Comparison of ENCODE assay signal across 31 cellular contexts in genomic region chr20:50813801-50814200, GRCh38. TPM values are rescaled to one million over a fixed set of nuclear protein-coding genes. Genes with fewer than 3 reads are reported as not detected.
DNase-seq lines count a peak whose midpoint lies in the region; ATAC-seq, FAIRE-seq and TF ChIP-seq lines count a peak whose summit lies in the region.
"Had no signal": no experiment of that assay in that cellular context is flagged by ENCODE, and none has a peak within 500 bp of the region (broad histone marks: within the 10 kb centered on the region; RNA-seq: fewer than 3 reads in every experiment).

No MANE protein-coding gene starts in this region.

- peaks cover 15% of the 10 kb centered on the region for H3K36me3 Mint-ChIP-seq in CD8-positive, alpha-beta T cell
- H3K36me3 Mint-ChIP-seq in T-cell = peaks cover 9% of the 10 kb centered on the region
- peaks cover 3 to 18% (median 12%) of the 10 kb centered on the region in 5 donors for H3K36me3 Mint-ChIP-seq in naive thymus-derived CD4-positive, alpha-beta T cell

- no peak for TF ChIP-seq CTCF in CD8-positive, alpha-beta T cell (IDR thresholded peaks at IDR 0.05)

- POLR2A ChIA-PET in CD8-positive, alpha-beta T cell (lab: Charles Lee) = no interaction called here
- POLR2A ChIA-PET in T-cell (lab: Charles Lee) = no interaction called here
- POLR2A ChIA-PET in naive thymus-derived CD4-positive, alpha-beta T cell (lab: Charles Lee) = interaction anchor here (0.9 kb wide), 2 partner anchors 14 to 19 kb away, joined by 3 to 4 read pairs; partner anchors contain the start of gene BCAS4

- no peaks in the 10 kb centered on the region for H3K27me3 ChIP-seq in CD8-positive, alpha-beta T cell (ENCODE audit: insufficient read depth, low read length)
- H3K27me3 ChIP-seq in naive thymus-derived CD4-positive, alpha-beta T cell (ENCODE audit: control insufficient read depth in 2 of 2, insufficient read depth in 2 of 2, low read length in 2 of 2) = no peaks in the 10 kb centered on the region
- H3K27me3 ChIP-seq: body of pancreas, esophagus squamous epithelium, foreskin keratinocyte, heart right ventricle, SJCRH30, testis had no signal

- no peaks in the 10 kb centered on the region for H3K36me3 ChIP-seq in CD8-positive, alpha-beta T cell (ENCODE audit: insufficient read depth, low read length)
- no peaks in the 10 kb centered on the region for H3K36me3 ChIP-seq in naive thymus-derived CD4-positive, alpha-beta T cell (ENCODE audit: control insufficient read depth in 2 of 3, insufficient read depth in 3 of 3, low read length in 3 of 3)
- H3K36me3 ChIP-seq: esophagus squamous epithelium, heart right ventricle, lower lobe of right lung, SJCRH30 had no signal

- peaks cover 72% of the 10 kb centered on the region for H3K4me1 Mint-ChIP-seq in CD8-positive, alpha-beta T cell (ENCODE audit: low read depth)
- peaks cover 42 to 63% (median 57%) of the 10 kb centered on the region in 3 donors for H3K4me1 Mint-ChIP-seq in T-cell
- peaks cover 28 to 75% (median 58%) of the 10 kb centered on the region in 7 donors for H3K4me1 Mint-ChIP-seq in naive thymus-derived CD4-positive, alpha-beta T cell

- no peak for DNase-seq in CD8-positive, alpha-beta T cell
- DNase-seq in HTR-8/SVneo (ENCODE audit: insufficient read length, low spot score) (no peak), T-cell (no peak), SW 1271 (lab: John Stamatoyannopoulos, UW) (no peak), cortex of kidney (lab: John Stamatoyannopoulos, UW) (no peak)
- DNase-seq in naive thymus-derived CD4-positive, alpha-beta T cell = no peak
- no peak for DNase-seq in activated CD4-positive, alpha-beta T cell treated with anti-CD3 and anti-CD28 coated beads for 1 hour
- DNase-seq: activated CD4-positive, CD25-positive, alpha-beta regulatory T cell; activated CD8-positive, alpha-beta memory T cell treated with anti-CD3 and anti-CD28 coated beads, Interleukin-2, amount 10 ng/mL, durations not matched to agents 7 days and 5 days; activated T-cell treated with anti-CD3 and anti-CD28 coated beads, Interleukin-2, amount 50 U/mL, for 48 hours; body of pancreas; C1 segment of cervical spinal cord; dermis blood vessel endothelial cell; DMS79; esophagus squamous epithelium; foreskin keratinocyte; GDM1; heart right ventricle; lower lobe of right lung; NCI-H146; NCI-H446 treated with DMSO at 0.1 percent for 48 hours; NCI-H774; nephron progenitor cell; SJCRH30; stimulated activated naive CD4-positive, alpha-beta T cell treated with Interleukin-2 at 50 U/mL for 16 hours; testis had no signal

- peaks cover 38% of the 10 kb centered on the region for H3K4me1 ChIP-seq in CD8-positive, alpha-beta T cell (ENCODE audit: insufficient read depth, low read length)
- H3K4me1 ChIP-seq in naive thymus-derived CD4-positive, alpha-beta T cell (ENCODE audit: control insufficient read depth in 2 of 2, insufficient read depth in 2 of 2, low read length in 2 of 2) = peaks cover 11 to 37% of the 10 kb centered on the region in 2 donors
- H3K4me1 ChIP-seq: SJCRH30 had no signal

- peak; percentile 16 for FAIRE-seq in HTR-8/SVneo (lab: Jason Lieb, UNC)

- H3K9me3 ChIP-seq in CD8-positive, alpha-beta T cell (ENCODE audit: low read length) = no peaks in the 10 kb centered on the region
- no peaks in the 10 kb centered on the region for H3K9me3 ChIP-seq in naive thymus-derived CD4-positive, alpha-beta T cell (ENCODE audit: control insufficient read depth in 2 of 3, low read length in 3 of 3)
- H3K9me3 ChIP-seq: body of pancreas, esophagus squamous epithelium, heart right ventricle, lower lobe of right lung, SJCRH30, testis had no signal

- CTCF ChIA-PET in CD8-positive, alpha-beta T cell (lab: Charles Lee) = interaction anchor here (1.2 to 3.5 kb wide), 4 partner anchors 10 to 23 kb away, joined by 3 to 24 read pairs (median 4); partner anchors contain the start of gene BCAS4
- CTCF ChIA-PET in T-cell (lab: Charles Lee) = no interaction called here
- CTCF ChIA-PET in naive thymus-derived CD4-positive, alpha-beta T cell (lab: Charles Lee) = interaction anchor here (2.0 kb wide), 1 partner anchor 19 kb away, joined by 12 read pairs; the partner anchor contains the start of gene BCAS4

- no peak overlapping the region for H3K4me3 Mint-ChIP-seq in CD8-positive, alpha-beta T cell
- no peak overlapping the region for H3K4me3 Mint-ChIP-seq in T-cell
- H3K4me3 Mint-ChIP-seq in naive thymus-derived CD4-positive, alpha-beta T cell = no peak overlapping the region
- H3K4me3 Mint-ChIP-seq: GM23338, nephron progenitor cell had no signal

- intact Hi-C loops in CD8-positive, alpha-beta T cell (cut with DNase I, micrococcal nuclease) = no loop called here
- intact Hi-C loops in naive thymus-derived CD4-positive, alpha-beta T cell (cut with micrococcal nuclease) = loop anchor here in 1 of 2 donors (2.0 kb wide), 1 partner anchor 19 kb away; the partner anchor contains the start of gene BCAS4

- H3K27me3 Mint-ChIP-seq in CD8-positive, alpha-beta T cell (ENCODE audit: low read depth) = no peaks in the 10 kb centered on the region
- H3K27me3 Mint-ChIP-seq in T-cell = no peaks in the 10 kb centered on the region
- H3K27me3 Mint-ChIP-seq in naive thymus-derived CD4-positive, alpha-beta T cell = no peaks in the 10 kb centered on the region
- H3K27me3 Mint-ChIP-seq: activated CD8-positive, alpha-beta memory T cell treated with anti-CD3 and anti-CD28 coated beads, Interleukin-2, amount 10 ng/mL, durations not matched to agents 7 days and 5 days had no signal

- no peaks in the 10 kb centered on the region for H3K9me3 Mint-ChIP-seq in CD8-positive, alpha-beta T cell
- H3K9me3 Mint-ChIP-seq in T-cell = no peaks in the 10 kb centered on the region
- peaks cover 0 to 4% (median 0%) of the 10 kb centered on the region in 11 donors for H3K9me3 Mint-ChIP-seq in naive thymus-derived CD4-positive, alpha-beta T cell
- H3K9me3 Mint-ChIP-seq: GM23338 had no signal

- no peak overlapping the region for H3K27ac ChIP-seq in CD8-positive, alpha-beta T cell (ENCODE audit: low read depth, low read length)
- H3K27ac ChIP-seq in naive thymus-derived CD4-positive, alpha-beta T cell (ENCODE audit: low read depth, low read length) = no peak overlapping the region
- H3K27ac ChIP-seq: body of pancreas, esophagus squamous epithelium, foreskin keratinocyte, heart right ventricle, HL-60, lower lobe of right lung, parathyroid adenoma, SJCRH30, skin epidermis, testis had no signal

- peak overlapping the region; percentile 93 for H3K27ac Mint-ChIP-seq in CD8-positive, alpha-beta T cell
- peak overlapping the region; percentile 57 to 91 for H3K27ac Mint-ChIP-seq in T-cell
- peak overlapping the region in 5 of 9 donors; percentile 53 to 98 (median 82) for H3K27ac Mint-ChIP-seq in naive thymus-derived CD4-positive, alpha-beta T cell

- no peak for ATAC-seq in CD8-positive, alpha-beta T cell
- ATAC-seq in T-cell (replicated peaks in 1 of 4) (no peak), GM19035 (IDR thresholded peaks at IDR 0.05; ENCODE audit: unreplicated experiment) (no peak)
- no peak for ATAC-seq in naive thymus-derived CD4-positive, alpha-beta T cell
- ATAC-seq: activated CD8-positive, alpha-beta memory T cell treated with anti-CD3 and anti-CD28 coated beads, Interleukin-2, amount 10 ng/mL, durations not matched to agents 7 days and 5 days; body of pancreas; foreskin keratinocyte; GM23338; heart right ventricle; lower lobe of right lung had no signal

- H3K4me3 ChIP-seq in CD8-positive, alpha-beta T cell (ENCODE audit: low read depth, low read length) = no peak overlapping the region
- no peak overlapping the region for H3K4me3 ChIP-seq in naive thymus-derived CD4-positive, alpha-beta T cell (ENCODE audit: low read length)
- H3K4me3 ChIP-seq: body of pancreas, esophagus squamous epithelium, GM23338, heart right ventricle, lower lobe of right lung, SJCRH30, skin epidermis, testis had no signal

RNA-seq across cellular contexts. Expression of gene BCAS4, which starts 18.9 kb away (rescaled TPM):
- 10 to 100 TPM; 29.4 to 32.3 TPM for total RNA-seq in CD8-positive, alpha-beta T cell
- 10 to 100 TPM; 26.3 to 49.8 (median 31.3) TPM for total RNA-seq in T-cell
- 10 to 100 TPM in 4 of 5 experiments, 1 to 10 TPM in 1; 5.5 to 54.0 (median 45.0) TPM for total RNA-seq in naive thymus-derived CD4-positive, alpha-beta T cell
- 10 to 100 TPM; 23.3 to 24.1 TPM for polyA plus RNA-seq in naive thymus-derived CD4-positive, alpha-beta T cell

Comparison
In these comparisons a context has a peak if more than half of its experiments do, and no peak if none do; other contexts are left out.
1. CTCF ChIA-PET loops: an anchor here in CD8-positive, alpha-beta T cell (1.2 to 3.5 kb wide) and naive thymus-derived CD4-positive, alpha-beta T cell (2.0 kb wide); none called in T-cell.